Comparison of ENCODE assay signal across 8 cellular contexts in genomic region chr15:79678032-79678701, GRCh38.
"Had no signal": no experiment of that assay in that cellular context is flagged by ENCODE, and none has a peak within 500 bp of the region (broad histone marks: within the 10 kb centered on the region; RNA-seq: fewer than 3 reads in every experiment).

No MANE protein-coding gene starts in this region.

- FAIRE-seq: G401.6, GM12878, GM12891, GM12892, GM18507, GM19239 had no signal

- H3K4me3 ChIP-seq: GM12878 had no signal

- ATAC-seq: GM12878 had no signal

- DNase-seq: GDM1, GF-D8 had no signal
